8 cellular contexts compared by ENCODE assay signal in the genomic region with DNA sequence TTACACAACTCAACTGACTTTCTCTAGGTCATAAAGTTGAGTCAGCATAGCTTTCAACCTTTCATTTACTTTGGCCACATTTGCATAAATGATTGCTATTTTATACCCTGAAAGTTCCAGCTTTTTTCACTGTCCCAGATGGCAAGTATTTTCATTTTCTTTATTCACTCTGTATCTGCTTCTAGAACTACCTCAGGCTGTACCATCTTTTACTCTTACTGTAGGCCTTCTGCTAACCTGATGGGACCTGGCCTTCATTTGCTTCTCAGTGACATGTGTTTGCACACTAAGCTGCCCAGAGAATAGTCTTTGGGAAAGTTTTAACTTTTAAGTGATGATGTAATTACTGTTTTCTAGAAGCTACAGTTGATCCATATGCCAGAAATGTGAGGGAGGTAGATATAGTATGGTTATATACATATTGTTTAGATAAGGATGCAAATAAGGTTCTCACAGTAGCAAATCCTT.
DNase-seq lines count a peak whose midpoint lies in the region; TF ChIP-seq lines count a peak whose summit lies in the region.

No MANE protein-coding gene starts in this region.

- peaks cover 94% of the 10 kb centered on the region for H3K79me2 ChIP-seq in OCI-LY3 (ENCODE audit: low read length)

- no peak for TF ChIP-seq EP300 in esophagus muscularis mucosa (IDR thresholded peaks at IDR 0.05)

- DNase-seq in activated T-cell treated with anti-CD3 and anti-CD28 coated beads, Interleukin-2, amount 50 U/mL, for 24 hours = no peak
- DNase-seq in activated T-cell treated with anti-CD3 and anti-CD28 coated beads, Interleukin-2, amount 50 U/mL, for 48 hours = no peak
- no peak for DNase-seq in esophagus muscularis mucosa (ENCODE audit: extremely low spot score)
- DNase-seq in Caco-2 = no peak
- DNase-seq in foreskin fibroblast = no peak
- DNase-seq in mucosa of gallbladder (ENCODE audit: low spot score) = no peak

- H3K4me1 ChIP-seq in OCI-LY3 (ENCODE audit: low read length) (peaks cover 98% of the 10 kb centered on the region), esophagus muscularis mucosa (peaks cover 10 to 38% (median 30%) of the 10 kb centered on the region in 4 donors), thymus (ENCODE audit: control insufficient read depth, insufficient read depth, low read length) (peaks cover 7% of the 10 kb centered on the region), Caco-2 (peaks cover 9% of the 10 kb centered on the region; the same call in 1 of the 2 replicates)

- intact Hi-C loops in esophagus muscularis mucosa (cut with DNase I) = no loop called here
- intact Hi-C loops in Caco-2 (cut with micrococcal nuclease; ENCODE audit: unreplicated experiment) = no loop called here

- no peak for TF ChIP-seq CTCF in OCI-LY3 (IDR thresholded peaks at IDR 0.05; ENCODE audit: low read depth, low read length)
- no peak for TF ChIP-seq CTCF in esophagus muscularis mucosa (IDR thresholded peaks at IDR 0.05)
- TF ChIP-seq CTCF in Caco-2 (IDR thresholded peaks at IDR 0.05; ENCODE audit: insufficient read depth in 1 of 2, low read depth in 1 of 2, low read length in 1 of 2, severe bottlenecking in 1 of 2, unreplicated experiment in 1 of 2) = no peak
- no peak for TF ChIP-seq CTCF in foreskin fibroblast (IDR thresholded peaks at IDR 0.05; ENCODE audit: low read depth, low read length)

- peaks cover 94% of the 10 kb centered on the region for H3K4me1 Mint-ChIP-seq in activated T-cell treated with anti-CD3 and anti-CD28 coated beads, Interleukin-2, amount 50 U/mL, for 24 hours (ENCODE audit: low read depth)
- H3K4me1 Mint-ChIP-seq in Caco-2 (ENCODE audit: low read depth, unreplicated experiment) = peaks cover 8% of the 10 kb centered on the region

- H4K20me1 ChIP-seq in OCI-LY3 (ENCODE audit: insufficient read depth, low read length) = peaks cover 69% of the 10 kb centered on the region

- H3K9me3 ChIP-seq in OCI-LY3 (ENCODE audit: insufficient read depth, low read length) (no peaks in the 10 kb centered on the region), esophagus muscularis mucosa (no peaks in the 10 kb centered on the region), thymus (ENCODE audit: control insufficient read depth) (no peaks in the 10 kb centered on the region), Caco-2 (no peaks in the 10 kb centered on the region)

- H3K4me2 ChIP-seq in OCI-LY3 (ENCODE audit: low read length) = peak overlapping the region; percentile 65

- no peak for TF ChIP-seq POLR2A in esophagus muscularis mucosa (IDR thresholded peaks at IDR 0.05; ENCODE audit: low read depth)

- H3K36me3 Mint-ChIP-seq in activated T-cell treated with anti-CD3 and anti-CD28 coated beads, Interleukin-2, amount 50 U/mL, for 24 hours (ENCODE audit: low read depth) = peaks cover 55% of the 10 kb centered on the region
- H3K36me3 Mint-ChIP-seq in Caco-2 (ENCODE audit: insufficient read depth, unreplicated experiment) = peaks cover 12% of the 10 kb centered on the region

- H3K27me3 Mint-ChIP-seq in activated T-cell treated with anti-CD3 and anti-CD28 coated beads, Interleukin-2, amount 50 U/mL, for 24 hours = no peaks in the 10 kb centered on the region
- no peaks in the 10 kb centered on the region for H3K27me3 Mint-ChIP-seq in Caco-2 (ENCODE audit: insufficient read depth, unreplicated experiment)

- H3K9me3 Mint-ChIP-seq in activated T-cell treated with anti-CD3 and anti-CD28 coated beads, Interleukin-2, amount 50 U/mL, for 24 hours = peaks cover 5% of the 10 kb centered on the region
- no peaks in the 10 kb centered on the region for H3K9me3 Mint-ChIP-seq in Caco-2 (ENCODE audit: unreplicated experiment)

- H3K4me3 Mint-ChIP-seq in activated T-cell treated with anti-CD3 and anti-CD28 coated beads, Interleukin-2, amount 50 U/mL, for 24 hours = peak overlapping the region; percentile 60
- no peak overlapping the region for H3K4me3 Mint-ChIP-seq in Caco-2 (ENCODE audit: unreplicated experiment)

- H3K27ac Mint-ChIP-seq in activated T-cell treated with anti-CD3 and anti-CD28 coated beads, Interleukin-2, amount 50 U/mL, for 24 hours = peak overlapping the region; percentile 99
- no peak overlapping the region for H3K27ac Mint-ChIP-seq in Caco-2 (ENCODE audit: unreplicated experiment)

- H3K36me3 ChIP-seq in OCI-LY3 (replicated peaks; ENCODE audit: low read depth, low read length) = peaks cover 11% of the 10 kb centered on the region
- H3K36me3 ChIP-seq in esophagus muscularis mucosa = no peaks in the 10 kb centered on the region
- H3K36me3 ChIP-seq in thymus (ENCODE audit: control insufficient read depth, insufficient read depth) = peaks cover 3% of the 10 kb centered on the region
- H3K36me3 ChIP-seq in Caco-2 (ENCODE audit: control insufficient read depth, insufficient read depth, low read length) = no peaks in the 10 kb centered on the region

- H3K4me3 ChIP-seq in OCI-LY3 (ENCODE audit: low read length) = peak overlapping the region; percentile 35; the same call in 1 of the 2 replicates
- no peak overlapping the region for H3K4me3 ChIP-seq in esophagus muscularis mucosa
- no peak overlapping the region for H3K4me3 ChIP-seq in thymus (ENCODE audit: low read length)
- H3K4me3 ChIP-seq in Caco-2 (ENCODE audit: low read depth, low read length) = no peak overlapping the region
- no peak overlapping the region for H3K4me3 ChIP-seq in foreskin fibroblast (ENCODE audit: low read depth in 1 of 2, low read length in 2 of 2)

- H2AFZ ChIP-seq in OCI-LY3 (ENCODE audit: low read depth, low read length) = no peak overlapping the region

- no TSS peak for BruUV-seq in Caco-2 (replicated peaks; lab: Mats Ljungman, UMichigan)

- H3K9ac ChIP-seq in OCI-LY3 (ENCODE audit: low read length) = peak overlapping the region; percentile 49

- H3K27ac ChIP-seq in OCI-LY3 (ENCODE audit: low read length) = peak overlapping the region; percentile 88
- H3K27ac ChIP-seq in esophagus muscularis mucosa (replicated peaks in 1 of 4) = peak overlapping the region in 3 of 4 donors; percentile 42 to 50 (median 50)
- peak overlapping the region; percentile 58 for H3K27ac ChIP-seq in thymus (ENCODE audit: low read depth)

- POLR2A ChIA-PET in Caco-2 (lab: Charles Lee) = no interaction called here

- CTCF ChIA-PET in Caco-2 (lab: Charles Lee) = no interaction called here

- H3K27me3 ChIP-seq in OCI-LY3 (ENCODE audit: low read depth, low read length) (no peaks in the 10 kb centered on the region), esophagus muscularis mucosa (no peaks in the 10 kb centered on the region), thymus (ENCODE audit: control insufficient read depth, insufficient read depth) (no peaks in the 10 kb centered on the region), Caco-2 (replicated peaks; ENCODE audit: control insufficient read depth, insufficient read depth, low read length) (no peaks in the 10 kb centered on the region)
